19 cellular contexts compared by ENCODE assay signal in genomic region chr12:21828111-21828775, GRCh38. TPM values are rescaled to one million over a fixed set of nuclear protein-coding genes. Genes with fewer than 3 reads are reported as not detected.
DNase-seq lines count a peak whose midpoint lies in the region; ATAC-seq lines count a peak whose summit lies in the region.
"Had no signal": no experiment of that assay in that cellular context is flagged by ENCODE, and none has a peak within 500 bp of the region (broad histone marks: within the 10 kb centered on the region; RNA-seq: fewer than 3 reads in every experiment).

No MANE protein-coding gene starts in this region.

- H3K4me3 ChIP-seq in Karpas-422 (ENCODE audit: low read length) (no peak overlapping the region), endocrine pancreas (ENCODE audit: control insufficient read depth, insufficient read depth, low read length) (peak overlapping the region; percentile 73), subcutaneous abdominal adipose tissue (ENCODE audit: low read depth in 1 of 5, low read length in 5 of 5) (no peak overlapping the region)
- H3K4me3 ChIP-seq: cardiac muscle cell had no signal

- H3K9me3 ChIP-seq in Karpas-422 (ENCODE audit: low read length) (no peaks in the 10 kb centered on the region), endocrine pancreas (ENCODE audit: control insufficient read depth, low read length) (no peaks in the 10 kb centered on the region), subcutaneous abdominal adipose tissue (ENCODE audit: control insufficient read depth in 5 of 5, low read length in 5 of 5) (no peaks in the 10 kb centered on the region)

- H3K27me3 ChIP-seq in Karpas-422 (ENCODE audit: low read length) (no peaks in the 10 kb centered on the region), endocrine pancreas (ENCODE audit: control insufficient read depth, insufficient read depth, low read length) (no peaks in the 10 kb centered on the region), subcutaneous abdominal adipose tissue (ENCODE audit: control insufficient read depth in 5 of 5, insufficient read depth in 4 of 5, low read length in 5 of 5) (no peaks in the 10 kb centered on the region)
- H3K27me3 ChIP-seq: cardiac muscle cell had no signal

- H3K4me2 ChIP-seq in Karpas-422 (ENCODE audit: low read depth, low read length, poor library complexity, severe bottlenecking), result no peak overlapping the region

- no peak overlapping the region for H2AFZ ChIP-seq in Karpas-422 (ENCODE audit: low read length)

- H3K4me1 ChIP-seq in Karpas-422 (ENCODE audit: low read length) (no peaks in the 10 kb centered on the region), endocrine pancreas (ENCODE audit: control insufficient read depth, insufficient read depth, low read length) (peaks cover 26% of the 10 kb centered on the region), subcutaneous abdominal adipose tissue (ENCODE audit: control insufficient read depth in 5 of 5, insufficient read depth in 5 of 5, low read length in 5 of 5) (peaks cover 0 to 47% (median 30%) of the 10 kb centered on the region in 5 donors)

- peak; percentile 33 for DNase-seq in Karpas-422
- peak; percentile 0 for DNase-seq in midbrain (lab: John Stamatoyannopoulos, UW)
- no peak for DNase-seq in NCI-H2081 treated with DMSO at 0.1 percent for 48 hours (lab: John Stamatoyannopoulos, UW)
- DNase-seq in DMS153 (lab: John Stamatoyannopoulos, UW), result no peak
- DNase-seq: activated CD4-positive, CD25-positive, alpha-beta regulatory T cell; activated naive CD4-positive, alpha-beta T cell treated with anti-CD3 and anti-CD28 coated beads, Interleukin-2, amount 50 U/mL, for 16 hours; effector memory CD4-positive, alpha-beta T cell; head of caudate nucleus; kidney; NCI-H2029; stimulated activated CD4-positive, alpha-beta T cell treated with anti-CD3 and anti-CD28 coated beads, Interleukin-2, amount 100 ng/mL, for 48 hours; stimulated activated CD8-positive, alpha-beta memory T cell treated with anti-CD3 and anti-CD28 coated beads, Interleukin-4, amount 100 ng/mL, for 48 hours; T-helper 1 cell had no signal

- H4K20me1 ChIP-seq in Karpas-422 (ENCODE audit: insufficient read depth, low read depth, low read length), result no peaks in the 10 kb centered on the region

- H3K9ac ChIP-seq in Karpas-422 (ENCODE audit: low read length) (no peak overlapping the region), endocrine pancreas (ENCODE audit: control insufficient read depth, insufficient read depth, low read length) (no peak overlapping the region), subcutaneous abdominal adipose tissue (ENCODE audit: low read length in 5 of 5) (no peak overlapping the region)

- ATAC-seq in GM19035 (IDR thresholded peaks at IDR 0.05; ENCODE audit: unreplicated experiment), result no peak

- H3K36me3 ChIP-seq in Karpas-422 (ENCODE audit: insufficient read depth, low read length) (no peaks in the 10 kb centered on the region), endocrine pancreas (ENCODE audit: control insufficient read depth, insufficient read depth, low read length) (no peaks in the 10 kb centered on the region), subcutaneous abdominal adipose tissue (ENCODE audit: control insufficient read depth in 5 of 5, insufficient read depth in 5 of 5, low read length in 5 of 5) (no peaks in the 10 kb centered on the region)
- H3K36me3 ChIP-seq: cardiac muscle cell had no signal

- H3K27ac ChIP-seq in Karpas-422 (ENCODE audit: low read length), result no peak overlapping the region
- peak overlapping the region; percentile 76 for H3K27ac ChIP-seq in subcutaneous abdominal adipose tissue (ENCODE audit: low read depth, low read length)
- H3K27ac ChIP-seq: C4-2B, cardiac muscle cell had no signal

- no peaks in the 10 kb centered on the region for H3K9me2 ChIP-seq in Karpas-422 (replicated peaks; ENCODE audit: insufficient read depth, low read length)

- no peaks in the 10 kb centered on the region for H3K79me2 ChIP-seq in Karpas-422 (ENCODE audit: low read length)

RNA-seq across cellular contexts. Expression of gene KCNJ8, which starts 53.7 kb away (rescaled TPM):
- total RNA-seq in Karpas-422 (2014; rRNA removed; shearing (Covaris generic); ENCODE audit: low replicate concordance), result not detected in 2 replicates
- total RNA-seq: pulmonary artery endothelial cell had no signal

Comparison
In these comparisons a context has a peak if more than half of its experiments do, and no peak if none do; other contexts are left out.
1. DNase-seq: peak in Karpas-422 (single experiment) and midbrain (single experiment); none in NCI-H2081 treated with DMSO at 0.1 percent for 48 hours (single experiment) and DMS153 (single experiment).